Comparison of ENCODE assay signal across 30 cellular contexts in the genomic region with DNA sequence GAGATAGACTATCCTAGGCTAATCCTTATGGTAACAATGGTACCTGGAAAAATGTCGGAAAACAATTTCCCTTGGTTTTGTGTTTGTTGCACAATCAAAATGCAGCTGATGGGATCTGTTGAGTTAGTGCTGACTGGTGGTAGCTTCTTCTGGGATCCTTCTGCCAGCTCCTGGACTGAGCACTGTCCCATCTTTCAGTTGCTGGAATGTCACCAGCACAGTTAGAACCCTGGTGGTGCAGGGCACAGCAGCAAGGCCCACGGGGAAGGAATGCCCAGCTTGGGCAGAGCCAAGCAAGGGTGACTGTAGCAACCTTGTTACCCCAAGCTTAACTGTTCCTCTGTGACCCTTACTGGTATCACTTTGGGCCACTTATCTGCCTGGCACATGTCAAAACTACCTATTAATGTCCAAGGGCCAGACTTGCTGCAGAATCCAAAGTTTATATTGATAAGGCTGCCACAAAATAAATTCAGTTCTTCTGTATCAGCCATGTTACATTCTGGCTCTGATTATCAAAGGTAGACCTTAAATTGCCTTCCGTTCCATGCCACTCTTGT.
"Had no signal": no experiment of that assay in that cellular context is flagged by ENCODE, and none has a peak within 500 bp of the region (broad histone marks: within the 10 kb centered on the region; RNA-seq: fewer than 3 reads in every experiment).

No MANE protein-coding gene starts in this region.

- H3K27ac ChIP-seq: brain microvascular endothelial cell, coronary artery, dorsolateral prefrontal cortex had no signal

- H3K4me3 ChIP-seq: coronary artery, dorsolateral prefrontal cortex had no signal

- H3K4me1 Mint-ChIP-seq: activated T-helper 17 cell treated with anti-CD3 and anti-CD28 coated beads, Interleukin-2, amount 50 U/mL, for 72 hours; central memory CD8-positive, alpha-beta T cell; endodermal cell had no signal

- ATAC-seq: activated CD4-positive, alpha-beta T cell treated with anti-CD3 and anti-CD28 coated beads for 36 hours; activated T-helper 17 cell treated with anti-CD3 and anti-CD28 coated beads, Interleukin-2, amount 50 U/mL, for 72 hours; esophagus mucosa had no signal

- H3K27me3 ChIP-seq: brain microvascular endothelial cell had no signal

- H3K4me3 Mint-ChIP-seq: activated CD4-positive, alpha-beta T cell treated with anti-CD3 and anti-CD28 coated beads for 36 hours; activated CD4-positive, alpha-beta T cell treated with anti-CD3 and anti-CD28 coated beads, Interleukin-2, amount 10 ng/mL, durations not matched to agents 24 days and 14 days; activated naive CD8-positive, alpha-beta T cell; activated T-cell treated with anti-CD3 and anti-CD28 coated beads, Interleukin-2, amount 50 U/mL, for 24 hours; activated T-cell treated with anti-CD3 and anti-CD28 coated beads, Interleukin-2, amount 50 U/mL, for 72 hours; activated T-helper 17 cell treated with anti-CD3 and anti-CD28 coated beads, Interleukin-2, amount 50 U/mL, for 72 hours; central memory CD8-positive, alpha-beta T cell; dendritic cell treated with granulocyte-macrophage colony-stimulating factor and Interleukin-4, amounts not matched to agents 40 ng/mL and 50 ng/mL, for 4 days; endodermal cell had no signal

- H3K27ac Mint-ChIP-seq: activated CD4-positive, alpha-beta T cell treated with anti-CD3 and anti-CD28 coated beads for 36 hours; activated CD4-positive, alpha-beta T cell treated with anti-CD3 and anti-CD28 coated beads, Interleukin-2, amount 10 ng/mL, durations not matched to agents 24 days and 14 days; activated naive CD8-positive, alpha-beta T cell; activated T-cell treated with anti-CD3 and anti-CD28 coated beads, Interleukin-2, amount 50 U/mL, for 24 hours; activated T-helper 17 cell treated with anti-CD3 and anti-CD28 coated beads, Interleukin-2, amount 50 U/mL, for 72 hours; dendritic cell treated with granulocyte-macrophage colony-stimulating factor and Interleukin-4, amounts not matched to agents 40 ng/mL and 50 ng/mL, for 4 days; endodermal cell had no signal

- FAIRE-seq: bronchial epithelial cell, frontal cortex had no signal

- DNase-seq: activated CD4-positive, alpha-beta T cell treated with anti-CD3 and anti-CD28 coated beads for 36 hours; activated CD4-positive, alpha-beta T cell treated with anti-CD3 and anti-CD28 coated beads, Interleukin-2, amount 10 ng/mL, durations not matched to agents 24 days and 14 days; activated CD4-positive, alpha-beta T cell treated with anti-CD3 and anti-CD28 coated beads, Interleukin-2, amount 50 U/mL, for 48 hours; activated CD4-positive, CD25-positive, alpha-beta regulatory T cell; activated CD4-positive, CD25-positive, alpha-beta regulatory T cell treated with anti-CD3 and anti-CD28 coated beads, Interleukin-2, amount 50 U/mL, for 72 hours; activated CD8-positive, alpha-beta memory T cell treated with anti-CD3 and anti-CD28 coated beads, Interleukin-2, amount 50 U/mL, for 48 hours; activated effector memory CD4-positive, alpha-beta T cell treated with Interleukin-2 at 50 U/mL for 16 hours; activated gamma-delta T cell treated with Interleukin-2 at 50 U/mL for 16 hours; activated naive CD4-positive, alpha-beta T cell treated with anti-CD3 and anti-CD28 coated beads, Interleukin-2, amount 50 U/mL, for 16 hours; activated naive CD4-positive, alpha-beta T cell treated with Interleukin-2 at 50 U/mL for 16 hours; activated T-cell treated with anti-CD3 and anti-CD28 coated beads for 4 hours; activated T-cell treated with anti-CD3 and anti-CD28 coated beads, Interleukin-2, amount 50 U/mL, for 24 hours; activated T-cell treated with anti-CD3 and anti-CD28 coated beads, Interleukin-2, amount 50 U/mL, for 72 hours; amniotic stem cell; anterior cingulate cortex; brain microvascular endothelial cell; dorsolateral prefrontal cortex; effector memory CD4-positive, alpha-beta T cell; endodermal cell; foreskin fibroblast; head of caudate nucleus; T-helper 2 cell had no signal

- H3K9me3 Mint-ChIP-seq: activated CD4-positive, alpha-beta T cell treated with anti-CD3 and anti-CD28 coated beads, Interleukin-2, amount 10 ng/mL, durations not matched to agents 24 days and 14 days; activated T-cell treated with anti-CD3 and anti-CD28 coated beads, Interleukin-2, amount 50 U/mL, for 24 hours; activated T-cell treated with anti-CD3 and anti-CD28 coated beads, Interleukin-2, amount 50 U/mL, for 72 hours; activated T-helper 17 cell treated with anti-CD3 and anti-CD28 coated beads, Interleukin-2, amount 50 U/mL, for 72 hours; central memory CD8-positive, alpha-beta T cell; dendritic cell treated with granulocyte-macrophage colony-stimulating factor and Interleukin-4, amounts not matched to agents 40 ng/mL and 50 ng/mL, for 4 days; endodermal cell had no signal

- H3K36me3 ChIP-seq: brain microvascular endothelial cell had no signal

- H3K27me3 Mint-ChIP-seq: activated CD4-positive, alpha-beta T cell treated with anti-CD3 and anti-CD28 coated beads for 36 hours; activated CD4-positive, alpha-beta T cell treated with anti-CD3 and anti-CD28 coated beads, Interleukin-2, amount 10 ng/mL, durations not matched to agents 24 days and 14 days; activated naive CD8-positive, alpha-beta T cell; activated T-helper 17 cell treated with anti-CD3 and anti-CD28 coated beads, Interleukin-2, amount 50 U/mL, for 72 hours; central memory CD8-positive, alpha-beta T cell; dendritic cell treated with granulocyte-macrophage colony-stimulating factor and Interleukin-4, amounts not matched to agents 40 ng/mL and 50 ng/mL, for 4 days had no signal
